ENCODE assay signal across 8 cellular contexts in genomic region chr6:20291764-20292227, GRCh38.
DNase-seq lines count a peak whose midpoint lies in the region; ATAC-seq and TF ChIP-seq lines count a peak whose summit lies in the region.

No MANE protein-coding gene starts in this region.

- H3K27ac Mint-ChIP-seq in Calu3 (ENCODE audit: unreplicated experiment), result peak overlapping the region; percentile 14
- H3K27ac Mint-ChIP-seq in endothelial cell (ENCODE audit: unreplicated experiment), result no peak overlapping the region

- no peaks in the 10 kb centered on the region for H3K9me3 ChIP-seq in mucosa of descending colon

- ATAC-seq in GM21381 (IDR thresholded peaks at IDR 0.05; ENCODE audit: unreplicated experiment) (peak; percentile 75), mucosa of descending colon (peak; percentile 99)

- H3K4me1 Mint-ChIP-seq in Calu3 (ENCODE audit: low read depth, unreplicated experiment), result no peaks in the 10 kb centered on the region
- no peaks in the 10 kb centered on the region for H3K4me1 Mint-ChIP-seq in endothelial cell (ENCODE audit: unreplicated experiment)

- H3K4me3 Mint-ChIP-seq in Calu3 (ENCODE audit: low read depth, unreplicated experiment), result no peak overlapping the region
- no peak overlapping the region for H3K4me3 Mint-ChIP-seq in endothelial cell (ENCODE audit: unreplicated experiment)

- no TSS peak for BruUV-seq in Calu3 (replicated peaks; lab: Mats Ljungman, UMichigan)

- no peaks in the 10 kb centered on the region for H3K4me1 ChIP-seq in mucosa of descending colon (ENCODE audit: low read depth)

- H3K27me3 Mint-ChIP-seq in Calu3 (ENCODE audit: unreplicated experiment), result no peaks in the 10 kb centered on the region
- no peaks in the 10 kb centered on the region for H3K27me3 Mint-ChIP-seq in endothelial cell (ENCODE audit: unreplicated experiment)

- peak; percentile 93 for DNase-seq in Calu3
- DNase-seq in HS-5 (ENCODE audit: low read depth), result peak; percentile 53
- DNase-seq in NOMO-1 (lab: John Stamatoyannopoulos, UW; ENCODE audit: unreplicated experiment in 2 of 2), result peak; percentile 25 to 61
- DNase-seq in activated CD8-positive, alpha-beta memory T cell treated with anti-CD3 and anti-CD28 coated beads for 4 hours (ENCODE audit: low read depth in 2 of 2), result peak; percentile 62 to 63
- DNase-seq in endothelial cell (ENCODE audit: low spot score), result peak; percentile 77
- peak in 2 of 3 donors; percentile 63 to 93 for DNase-seq in mucosa of descending colon
- DNase-seq in stimulated activated CD8-positive, alpha-beta memory T cell treated with anti-CD3 and anti-CD28 coated beads, Interleukin-4, amount 100 ng/mL, for 48 hours, result peak; percentile 91

- intact Hi-C loops in Calu3 (cut with micrococcal nuclease; ENCODE audit: unreplicated experiment) (loop anchor here (1.0 to 5.0 kb wide), 4 partner anchors 78 to 237 kb away; partner anchors contain the start of gene E2F3), mucosa of descending colon (cut with DNase I, micrococcal nuclease) (loop anchor here (2.0 to 5.0 kb wide), 2 partner anchors 236 to 237 kb away; no protein-coding TSS in a partner anchor)

- H3K36me3 Mint-ChIP-seq in Calu3 (ENCODE audit: insufficient read depth, unreplicated experiment), result no peaks in the 10 kb centered on the region
- no peaks in the 10 kb centered on the region for H3K36me3 Mint-ChIP-seq in endothelial cell (ENCODE audit: low read depth, unreplicated experiment)

- H3K36me3 ChIP-seq in mucosa of descending colon (ENCODE audit: low read depth), result no peaks in the 10 kb centered on the region

- TF ChIP-seq CTCF in Calu3 (IDR thresholded peaks at IDR 0.05; ENCODE audit: unreplicated experiment), result peak; percentile 97
- TF ChIP-seq CTCF in endothelial cell (IDR thresholded peaks at IDR 0.05; ENCODE audit: unreplicated experiment), result peak; percentile 99
- peak; percentile 77 for TF ChIP-seq CTCF in mucosa of descending colon (IDR thresholded peaks at IDR 0.05)

- H3K9me3 Mint-ChIP-seq in Calu3 (ENCODE audit: low read depth, unreplicated experiment) (no peaks in the 10 kb centered on the region), endothelial cell (ENCODE audit: unreplicated experiment) (no peaks in the 10 kb centered on the region)

- H3K4me3 ChIP-seq in mucosa of descending colon, result no peak overlapping the region

- CTCF ChIA-PET in Calu3 (lab: Charles Lee), result interaction anchor here (0.9 kb wide), 1 partner anchor 236 kb away, joined by 3 read pairs; no protein-coding TSS in a partner anchor

Comparison
In these comparisons a context has a peak if more than half of its experiments do, and no peak if none do; other contexts are left out.
1. DNase-seq: peak in every context shown above with its lines; median percentile 93 in Calu3; 91 in stimulated activated CD8-positive, alpha-beta memory T cell treated with anti-CD3 and anti-CD28 coated beads, Interleukin-4, amount 100 ng/mL, for 48 hours; 78 in mucosa of descending colon; 77 in endothelial cell; 62 in activated CD8-positive, alpha-beta memory T cell treated with anti-CD3 and anti-CD28 coated beads for 4 hours; 53 in HS-5; 43 in NOMO-1.